ENCODE assay signal across 1 cellular context in genomic region chr17:61411944-61412859, GRCh38.
TF ChIP-seq lines count a peak whose summit lies in the region.

No MANE protein-coding gene starts in this region.

TF ChIP-seq in H1, 55 proteins besides CTCF, POLR2A, EP300 and RAD21 (continued from another document):
- TF ChIP-seq CTBP2 (IDR thresholded peaks at IDR 0.05; ENCODE audit: borderline replicate concordance, insufficient read depth, insufficient read length, low read length): no peak
- TF ChIP-seq BCL11A (IDR thresholded peaks at IDR 0.05; ENCODE audit: low read depth in 2 of 2, low read length in 2 of 2): no peak
- no peak for TF ChIP-seq POU5F1 (IDR thresholded peaks at IDR 0.05; ENCODE audit: low read depth, low read length)
- peak; percentile 91 for TF ChIP-seq BACH1 (IDR thresholded peaks at IDR 0.05; ENCODE audit: low read length)
- TF ChIP-seq USF2 (IDR thresholded peaks at IDR 0.05; ENCODE audit: low read length): no peak
- no peak for TF ChIP-seq JUN (IDR thresholded peaks at IDR 0.05; ENCODE audit: low read depth, low read length)
- TF ChIP-seq SP1 (IDR thresholded peaks at IDR 0.05; ENCODE audit: low read depth, low read length): no peak
- TF ChIP-seq CHD2 (IDR thresholded peaks at IDR 0.05; ENCODE audit: low read length): no peak
- peak; percentile 61; the same call in 1 of the 2 replicates for TF ChIP-seq SP4 (IDR thresholded peaks at IDR 0.05; ENCODE audit: low read length)
- no peak for TF ChIP-seq ZNF274 (IDR thresholded peaks at IDR 0.05; ENCODE audit: borderline replicate concordance, extremely low read depth, low read length)
- no peak for TF ChIP-seq GTF2F1 (IDR thresholded peaks at IDR 0.05; ENCODE audit: borderline replicate concordance, low read depth, low read length)
- TF ChIP-seq GABPA (IDR thresholded peaks at IDR 0.05; ENCODE audit: borderline replicate concordance, insufficient read depth, low read length): 0 out of 2 replicates have a peak, but pooled peaks have one; percentile 17
- TF ChIP-seq MAFK (IDR thresholded peaks at IDR 0.05; ENCODE audit: low read depth, low read length): no peak
- TF ChIP-seq TBP (IDR thresholded peaks at IDR 0.05; ENCODE audit: low read depth, low read length): peak; percentile 69; the same call in 1 of the 2 replicates
- TF ChIP-seq CHD1 (IDR thresholded peaks at IDR 0.05; ENCODE audit: low read depth, low read length): no peak
- no peak for TF ChIP-seq CBX8 (IDR thresholded peaks at IDR 0.05; ENCODE audit: borderline replicate concordance, low read depth, low read length)
- TF ChIP-seq POLR2AphosphoS5 (IDR thresholded peaks at IDR 0.05; ENCODE audit: low read depth, low read length): peak; percentile 24; the same call in 1 of the 2 replicates
- no peak for TF ChIP-seq ATF3 (IDR thresholded peaks at IDR 0.05; ENCODE audit: insufficient read depth, low read depth, low read length)
- no peak for TF ChIP-seq FOSL1 (IDR thresholded peaks at IDR 0.05; ENCODE audit: insufficient read depth, low read depth, low read length)
- no peak for TF ChIP-seq SIX5 (IDR thresholded peaks at IDR 0.05; ENCODE audit: low read depth, low read length)
- TF ChIP-seq CEBPB (IDR thresholded peaks at IDR 0.05; ENCODE audit: low read depth, low read length): no peak
- TF ChIP-seq RXRA (IDR thresholded peaks at IDR 0.05; ENCODE audit: insufficient read depth, low read depth, low read length): no peak
- TF ChIP-seq CBX5 (IDR thresholded peaks at IDR 0.05; ENCODE audit: low read depth, low read length): no peak
- 0 out of 2 replicates have a peak, but pooled peaks have one; percentile 11 for TF ChIP-seq JUND (IDR thresholded peaks at IDR 0.05; ENCODE audit: low read length)
- TF ChIP-seq ATF2 (IDR thresholded peaks at IDR 0.05; ENCODE audit: low read length): no peak
- no peak; a peak in 1 of 4 replicates for TF ChIP-seq SIN3A (conservative IDR thresholded peaks at IDR 0.05 in 1 of 2, IDR thresholded peaks at IDR 0.05 in 1 of 2; ENCODE audit: low read depth in 1 of 2, low read length in 2 of 2)
- 0 out of 2 replicates have a peak, but pooled peaks have one; percentile 25 for TF ChIP-seq PHF8 (conservative IDR thresholded peaks at IDR 0.05; ENCODE audit: low read depth, low read length)
- TF ChIP-seq MAX (IDR thresholded peaks at IDR 0.05): 0 out of 2 replicates have a peak, but pooled peaks have one; percentile 37
- TF ChIP-seq HDAC6 (IDR thresholded peaks at IDR 0.05; ENCODE audit: low read depth, low read length): no peak
- no peak for TF ChIP-seq KDM5A (IDR thresholded peaks at IDR 0.05; ENCODE audit: low read length)
- peak; percentile 31 for TF ChIP-seq TAF7 (optimal IDR thresholded peaks at IDR 0.05; ENCODE audit: borderline replicate concordance, low read depth, low read length)
- peak; percentile 10 to 95; a peak in 1 of 4 replicates for TF ChIP-seq HDAC2 (IDR thresholded peaks at IDR 0.05; ENCODE audit: borderline replicate concordance in 1 of 2, low read depth in 2 of 2, low read length in 2 of 2)
- peak; percentile 84 for TF ChIP-seq E2F6 (IDR thresholded peaks at IDR 0.05)
- TF ChIP-seq KDM4A (IDR thresholded peaks at IDR 0.05; ENCODE audit: low read depth, low read length, severe bottlenecking): no peak
- no peak for TF ChIP-seq SRF (IDR thresholded peaks at IDR 0.05; ENCODE audit: low read depth, low read length)
- no peak for TF ChIP-seq BRCA1 (IDR thresholded peaks at IDR 0.05; ENCODE audit: low read depth, low read length)
- 0 out of 2 replicates have a peak, but pooled peaks have one; percentile 9 for TF ChIP-seq SUZ12 (IDR thresholded peaks at IDR 0.05; ENCODE audit: low read length)
- TF ChIP-seq SIRT6 (IDR thresholded peaks at IDR 0.05; ENCODE audit: low read length): no peak
- no peak for TF ChIP-seq CREB1 (IDR thresholded peaks at IDR 0.05)
- no peak for TF ChIP-seq NRF1 (IDR thresholded peaks at IDR 0.05; ENCODE audit: low read depth, low read length)
- 0 out of 2 replicates have a peak, but pooled peaks have one; percentile 21 for TF ChIP-seq TAF1 (IDR thresholded peaks at IDR 0.05; ENCODE audit: low read depth, low read length)
- TF ChIP-seq KDM1A (IDR thresholded peaks at IDR 0.05; ENCODE audit: borderline replicate concordance, low read length): no peak
- no peak for TF ChIP-seq SAP30 (IDR thresholded peaks at IDR 0.05; ENCODE audit: insufficient read depth, insufficient replicate concordance, low read length)
- TF ChIP-seq TEAD4 (IDR thresholded peaks at IDR 0.05; ENCODE audit: low read depth, low read length): no peak
- no peak; the same call in 1 of the 2 replicates for TF ChIP-seq YY1 (IDR thresholded peaks at IDR 0.05; ENCODE audit: low read depth, low read length)
- no peak for TF ChIP-seq TCF12 (IDR thresholded peaks at IDR 0.05; ENCODE audit: low read depth, low read length)
- TF ChIP-seq RFX5 (IDR thresholded peaks at IDR 0.05; ENCODE audit: borderline replicate concordance, low read depth, low read length): no peak
- TF ChIP-seq CHD7 (IDR thresholded peaks at IDR 0.05; ENCODE audit: insufficient replicate concordance, low read length): no peak
- TF ChIP-seq ASH2L (IDR thresholded peaks at IDR 0.05; ENCODE audit: low read length): no peak
- no peak for TF ChIP-seq RBBP5 (IDR thresholded peaks at IDR 0.05; ENCODE audit: borderline replicate concordance, low read depth, low read length)
- TF ChIP-seq EZH2 (IDR thresholded peaks at IDR 0.05; ENCODE audit: low read depth, low read length, severe bottlenecking): peak; percentile 53
